Comparison of ENCODE assay signal across 8 cellular contexts in genomic region chr16:50025544-50025931, GRCh38. TPM values are rescaled to one million over a fixed set of nuclear protein-coding genes. Genes with fewer than 3 reads are reported as not detected.
A peak's percentile ranks its signal among the peaks of the same experiment; 100 is the strongest.
DNase-seq lines count a peak whose midpoint lies in the region; ATAC-seq and TF ChIP-seq lines count a peak whose summit lies in the region.

No MANE protein-coding gene starts in this region.

- H3K4me1 ChIP-seq in left lung = peaks cover 12 to 42% of the 10 kb centered on the region in 2 donors

- in situ Hi-C loops in GM13976 (cut with MboI; ENCODE audit: low sequenced_read_pairs, unreplicated experiment) (loop anchor here (10.0 kb wide), 1 partner anchor 189 kb away; no protein-coding TSS in a partner anchor), brain microvascular endothelial cell (cut with HindIII; ENCODE audit: low pct_ligation_motif_present, low sequenced_read_pairs) (no loop called here)

- no peaks in the 10 kb centered on the region for H3K9me3 ChIP-seq in left lung

- ATAC-seq in HG02759 (IDR thresholded peaks at IDR 0.05; ENCODE audit: unreplicated experiment) (peak; percentile 6), left lung (peak; percentile 27), HG03039 (IDR thresholded peaks at IDR 0.05; ENCODE audit: unreplicated experiment) (no peak)

- H3K36me3 ChIP-seq in brain microvascular endothelial cell (replicated peaks) (no peaks in the 10 kb centered on the region), left lung (peaks cover 0 to 18% of the 10 kb centered on the region in 2 donors)

- peak; percentile 39 for DNase-seq in GM13976 (ENCODE audit: low spot score)
- peak; percentile 36 for DNase-seq in RPMI8226
- DNase-seq in brain microvascular endothelial cell = no peak
- DNase-seq in left lung = no peak
- DNase-seq in stimulated activated naive CD4-positive, alpha-beta T cell (lab: John Stamatoyannopoulos, UW) = peak in 5 of 6 experiments; percentile 26 to 63 (median 41)
- no peak for DNase-seq in Ammon's horn (ENCODE audit: low spot score)

- peak overlapping the region; percentile 46 for H3K27ac ChIP-seq in brain microvascular endothelial cell
- peak overlapping the region; percentile 86 to 91 for H3K27ac ChIP-seq in left lung

- peak overlapping the region; percentile 91 for H3K4me3 ChIP-seq in brain microvascular endothelial cell (ENCODE audit: low read depth, low read length)
- H3K4me3 ChIP-seq in left lung = peak overlapping the region; percentile 98 to 99

- no peaks in the 10 kb centered on the region for H3K27me3 ChIP-seq in brain microvascular endothelial cell (replicated peaks)
- H3K27me3 ChIP-seq in left lung = no peaks in the 10 kb centered on the region

- TF ChIP-seq CTCF in GM13976 (IDR thresholded peaks at IDR 0.05; ENCODE audit: borderline replicate concordance, control extremely low read depth, extremely low read depth, insufficient read depth, missing control alignments) (no peak), brain microvascular endothelial cell (IDR thresholded peaks at IDR 0.05; ENCODE audit: low read depth, low read length, missing control alignments) (no peak), left lung (IDR thresholded peaks at IDR 0.05) (no peak)

- intact Hi-C loops in left lung (cut with DNase I) = loop anchor here in 1 of 2 donors (10.0 kb wide), 1 partner anchor 189 kb away; no protein-coding TSS in a partner anchor

RNA-seq across cellular contexts. Expression of gene CNEP1R1, which starts 0.5 kb away (rescaled TPM):
- 10 to 100 TPM; 22.2 to 28.7 TPM for total RNA-seq in left lung

RNA-seq across cellular contexts. Expression of gene HEATR3, which starts 40.2 kb away (rescaled TPM):
- total RNA-seq in left lung = 10 to 100 TPM; 19.0 to 27.1 TPM

Comparison
In these comparisons a context has a peak if more than half of its experiments do, and no peak if none do; other contexts are left out.
1. DNase-seq: peak in GM13976 (single experiment), RPMI8226 (single experiment) and stimulated activated naive CD4-positive, alpha-beta T cell (5 of 6); none in brain microvascular endothelial cell (single experiment), left lung (0 of 2) and Ammon's horn (single experiment).